8 cellular contexts compared by ENCODE assay signal in the genomic region with DNA sequence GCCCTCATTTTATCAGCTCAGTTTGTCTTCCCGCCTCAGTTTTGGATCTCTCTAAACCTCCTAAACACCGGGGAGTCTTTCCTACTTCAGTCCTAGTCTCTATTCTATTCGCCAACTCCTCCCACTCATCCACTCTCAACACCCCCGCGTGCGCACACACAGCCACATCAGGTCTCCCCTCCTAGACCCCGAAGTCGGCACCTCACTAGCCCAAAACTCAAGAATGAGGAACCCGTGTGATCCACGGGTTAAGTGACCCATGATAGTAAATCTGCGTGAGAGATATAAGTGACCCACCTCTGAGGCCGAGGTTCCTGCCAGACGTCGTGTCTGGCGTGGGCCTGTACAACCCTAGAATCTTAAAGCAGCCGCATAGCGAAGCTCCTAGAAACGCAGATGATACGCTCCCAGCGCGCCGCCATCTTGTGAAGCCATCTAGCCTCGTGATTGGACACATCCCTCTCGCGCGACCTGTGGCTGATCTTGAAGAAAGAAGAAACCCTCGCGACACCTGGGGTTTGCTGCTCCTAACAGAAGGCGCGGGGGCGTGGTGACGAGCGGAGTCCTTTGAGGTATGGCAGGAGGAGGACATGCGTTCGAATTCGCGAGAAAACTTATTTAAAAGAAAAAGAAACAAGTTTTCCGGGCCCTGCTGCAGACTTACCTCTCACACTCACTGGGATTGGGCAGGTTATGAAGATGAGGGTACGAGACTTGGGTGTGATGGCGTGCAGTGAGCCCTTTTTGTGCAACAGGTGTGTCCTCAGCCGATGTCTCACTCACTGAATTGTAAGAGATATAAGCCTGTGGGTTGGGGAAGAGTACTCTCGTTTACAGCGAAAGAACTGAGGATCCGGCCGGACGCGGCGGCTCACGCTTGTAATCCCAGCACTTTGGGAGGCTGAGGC. TPM values are rescaled to one million over a fixed set of nuclear protein-coding genes. Genes with fewer than 3 reads are reported as not detected.
DNase-seq lines count a peak whose midpoint lies in the region; ATAC-seq and TF ChIP-seq lines count a peak whose summit lies in the region.

A gene with protein sequence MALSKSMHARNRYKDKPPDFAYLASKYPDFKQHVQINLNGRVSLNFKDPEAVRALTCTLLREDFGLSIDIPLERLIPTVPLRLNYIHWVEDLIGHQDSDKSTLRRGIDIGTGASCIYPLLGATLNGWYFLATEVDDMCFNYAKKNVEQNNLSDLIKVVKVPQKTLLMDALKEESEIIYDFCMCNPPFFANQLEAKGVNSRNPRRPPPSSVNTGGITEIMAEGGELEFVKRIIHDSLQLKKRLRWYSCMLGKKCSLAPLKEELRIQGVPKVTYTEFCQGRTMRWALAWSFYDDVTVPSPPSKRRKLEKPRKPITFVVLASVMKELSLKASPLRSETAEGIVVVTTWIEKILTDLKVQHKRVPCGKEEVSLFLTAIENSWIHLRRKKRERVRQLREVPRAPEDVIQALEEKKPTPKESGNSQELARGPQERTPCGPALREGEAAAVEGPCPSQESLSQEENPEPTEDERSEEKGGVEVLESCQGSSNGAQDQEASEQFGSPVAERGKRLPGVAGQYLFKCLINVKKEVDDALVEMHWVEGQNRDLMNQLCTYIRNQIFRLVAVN (minus strand): TSS at position 427 of the 908 bp plus-strand sequence. CDS start 9,557 bp downstream, outside the sequence.

- peak within 1 kb of the TSS; percentile 44 to 85 (median 72) for H3K4me3 ChIP-seq in heart left ventricle

- in situ Hi-C loops in GM13976 (cut with MboI; ENCODE audit: low sequenced_read_pairs, unreplicated experiment), result no loop called here

- no peak for TF ChIP-seq CTCF in GM13976 (IDR thresholded peaks at IDR 0.05; ENCODE audit: borderline replicate concordance, control extremely low read depth, extremely low read depth, insufficient read depth, missing control alignments)
- no peak for TF ChIP-seq CTCF in heart left ventricle (IDR thresholded peaks at IDR 0.05)
- TF ChIP-seq CTCF in type B pancreatic cell (conservative IDR thresholded peaks at IDR 0.05), result no peak

- peaks cover 0 to 2% (median 0%) of the 10 kb centered on the region in 9 donors for H3K36me3 ChIP-seq in heart left ventricle

- peaks cover 11% of the 10 kb centered on the region for H3K36me3 Mint-ChIP-seq in type B pancreatic cell

- H3K9me3 ChIP-seq in heart left ventricle, result no peaks in the 10 kb centered on the region

- peaks cover 15% of the 10 kb centered on the region for H3K4me1 Mint-ChIP-seq in type B pancreatic cell (ENCODE audit: unreplicated experiment)

- peaks cover 4 to 35% (median 23%) of the 10 kb centered on the region in 12 donors for H3K4me1 ChIP-seq in heart left ventricle

- WGBS in adipose tissue, 3 donors, result 0 to 1% (median 1%) methylated on average over 49 of the region's 49 CpGs
- WGBS in heart left ventricle, 4 donors, result 1% methylated on average over 46 to 49 of the region's 49 CpGs

- H3K4me3 Mint-ChIP-seq in type B pancreatic cell, result no peak within 1 kb of the TSS

- H3K9me3 Mint-ChIP-seq in type B pancreatic cell, result peaks cover 8% of the 10 kb centered on the region

- peak in 1 of 2 donors; percentile 60 for TF ChIP-seq POLR2A in heart left ventricle (IDR thresholded peaks at IDR 0.05)

- no peak within 1 kb of the TSS for H3K27ac Mint-ChIP-seq in type B pancreatic cell

- intact Hi-C loops in heart left ventricle (cut with DNase I), result loop anchor here in 6 of 10 donors (2.0 to 10.0 kb wide), 5 partner anchors 81 to 183 kb away; a partner anchor contains a TSS

- DNase-seq in GM13976 (ENCODE audit: low spot score) (peak; percentile 96), NCI-H1436 treated with DMSO at 0.1 percent for 48 hours (lab: John Stamatoyannopoulos, UW) (peak; percentile 93), T follicular helper cell (ENCODE audit: low read depth) (peak; percentile 96), heart left ventricle (peak; percentile 96 to 99 (median 97)), pons (ENCODE audit: low spot score) (peak; percentile 96), type B pancreatic cell (ENCODE audit: extremely low spot score, unreplicated experiment) (peak; percentile 96)

- ATAC-seq in HG02852 (IDR thresholded peaks at IDR 0.05; ENCODE audit: unreplicated experiment) (peak; percentile 98), heart left ventricle (peak; percentile 99 to 100 (median 100))

- no peaks in the 10 kb centered on the region for H3K27me3 Mint-ChIP-seq in type B pancreatic cell

- peak within 1 kb of the TSS; percentile 79 for H3K27ac ChIP-seq in adipose tissue (ENCODE audit: low read depth, low read length)
- peak within 1 kb of the TSS; percentile 81 to 95 (median 87) for H3K27ac ChIP-seq in heart left ventricle

- no peaks in the 10 kb centered on the region for H3K27me3 ChIP-seq in heart left ventricle

RNA-seq across cellular contexts. Expression of the gene that starts here (rescaled TPM):
- polyA plus RNA-seq in adipose tissue (10 to 100 TPM in 2 of 3 donors, 1 to 10 TPM in 1; 7.2 to 16.9 (median 11.2) TPM), heart left ventricle (10 to 100 TPM; 15.2 to 24.3 TPM)
- total RNA-seq in heart left ventricle (10 to 100 TPM; 13.9 to 32.0 (median 24.6) TPM), type B pancreatic cell (ENCODE audit: low replicate concordance) (27.5 and 39.3 TPM in 2 replicates)

Comparison
In these comparisons a context has a peak if more than half of its experiments do, and no peak if none do; other contexts are left out.
1. Peak in every context shown above with its lines: DNase-seq, ATAC-seq, H3K4me3 ChIP-seq and H3K27ac ChIP-seq.